ENCODE assay signal across 12 cellular contexts in the genomic region with DNA sequence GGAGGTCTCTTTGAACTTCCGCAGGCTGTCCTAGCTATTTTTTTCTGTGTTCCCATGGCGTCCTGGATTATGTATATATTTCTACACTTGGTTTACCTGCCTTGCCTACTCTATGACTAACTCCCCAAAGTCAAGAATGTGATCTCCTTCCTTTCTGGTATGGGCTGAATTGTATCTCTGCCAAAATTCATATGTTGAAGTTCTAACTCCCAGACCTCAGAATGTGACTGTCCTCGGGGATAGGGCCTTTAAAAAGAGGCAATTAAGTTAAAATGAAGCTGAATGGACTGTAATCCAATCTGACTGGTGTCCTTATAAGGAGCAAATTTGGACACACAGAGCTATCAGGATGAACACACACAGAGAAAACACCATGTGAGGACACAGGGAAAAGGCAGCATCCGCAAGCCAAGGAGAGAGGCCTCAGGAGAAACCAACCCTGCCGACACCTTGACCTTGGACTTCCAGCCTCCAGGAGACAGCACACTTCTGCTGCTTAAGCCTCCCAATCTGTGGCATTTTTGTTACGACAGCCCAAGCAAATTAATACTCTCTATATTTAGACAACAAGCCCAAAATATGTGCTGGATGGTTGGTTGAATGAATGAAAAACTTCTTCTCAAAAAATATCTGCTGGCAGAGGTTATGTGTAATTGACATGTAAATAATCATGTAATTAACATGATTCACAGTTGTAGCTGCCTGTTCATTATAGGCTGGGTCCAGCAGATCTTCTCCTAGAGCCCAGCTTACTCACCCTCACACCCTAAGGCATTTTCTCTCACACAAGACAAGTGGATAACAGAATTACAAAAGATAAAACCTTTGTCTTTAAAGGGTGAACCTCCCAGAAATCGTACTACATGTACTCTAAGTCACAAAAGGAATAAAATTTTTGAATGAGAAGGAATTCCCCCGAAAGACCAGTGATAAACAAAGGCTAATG.
DNase-seq lines count a peak whose midpoint lies in the region; ATAC-seq and TF ChIP-seq lines count a peak whose summit lies in the region.
"Had no signal": no experiment of that assay in that cellular context is flagged by ENCODE, and none has a peak within 500 bp of the region (broad histone marks: within the 10 kb centered on the region; RNA-seq: fewer than 3 reads in every experiment).

No MANE protein-coding gene starts in this region.

- H3K36me3 ChIP-seq in right atrium auricular region, result no peaks in the 10 kb centered on the region
- no peaks in the 10 kb centered on the region for H3K36me3 ChIP-seq in ectodermal cell (ENCODE audit: control insufficient read depth, insufficient read depth, low read length)
- H3K36me3 ChIP-seq in neural progenitor cell, result no peaks in the 10 kb centered on the region
- H3K36me3 ChIP-seq in vagina, result no peaks in the 10 kb centered on the region
- no peaks in the 10 kb centered on the region for H3K36me3 ChIP-seq in OCI-LY7 (ENCODE audit: insufficient read depth, low read length)

- CTCF ChIA-PET in OCI-LY7 (lab: Charles Lee; ENCODE audit: unreplicated experiment), result no interaction called here

- TF ChIP-seq CTCF in right atrium auricular region (IDR thresholded peaks at IDR 0.05) (no peak), neural progenitor cell (IDR thresholded peaks at IDR 0.05) (no peak), vagina (IDR thresholded peaks at IDR 0.05) (no peak), OCI-LY7 (conservative IDR thresholded peaks at IDR 0.05; ENCODE audit: low read length) (no peak)

- peaks cover 12% of the 10 kb centered on the region for H3K27me3 Mint-ChIP-seq in neural progenitor cell (ENCODE audit: insufficient read depth, low read depth)

- peaks cover 6% of the 10 kb centered on the region for H3K36me3 Mint-ChIP-seq in neural progenitor cell
- H3K36me3 Mint-ChIP-seq: natural killer cell had no signal

- H3K9me2 ChIP-seq in OCI-LY7 (ENCODE audit: insufficient read depth, low read length), result no peaks in the 10 kb centered on the region; the same call in 1 of the 2 replicates

- no peak overlapping the region for H3K9ac ChIP-seq in neural progenitor cell

- BruUV-seq in OCI-LY7 (replicated peaks; lab: Mats Ljungman, UMichigan), result no TSS peak

- no peaks in the 10 kb centered on the region for H3F3A ChIP-seq in neural progenitor cell (ENCODE audit: low read depth)

- H3K27me3 ChIP-seq in right atrium auricular region, result no peaks in the 10 kb centered on the region
- H3K27me3 ChIP-seq in ectodermal cell (ENCODE audit: control insufficient read depth, insufficient read depth, low read length, poor library complexity, severe bottlenecking), result peaks cover 6% of the 10 kb centered on the region
- no peaks in the 10 kb centered on the region for H3K27me3 ChIP-seq in neural progenitor cell
- no peaks in the 10 kb centered on the region for H3K27me3 ChIP-seq in vagina

- no peak for ATAC-seq in Right ventricle myocardium superior (ENCODE audit: poor library complexity)
- ATAC-seq: activated CD8-positive, alpha-beta memory T cell treated with anti-CD3 and anti-CD28 coated beads, Interleukin-2, amount 10 ng/mL, durations not matched to agents 7 days and 5 days; natural killer cell had no signal

- H3K27ac ChIP-seq in right atrium auricular region (peak overlapping the region; percentile 62 to 80), ectodermal cell (ENCODE audit: insufficient read depth, low read depth, low read length, poor library complexity, severe bottlenecking) (peak overlapping the region; percentile 83), neural progenitor cell (no peak overlapping the region), vagina (peak overlapping the region; percentile 55), OCI-LY7 (ENCODE audit: low read depth, low read length, poor library complexity, severe bottlenecking) (no peak overlapping the region)

- peaks cover 0 to 6% of the 10 kb centered on the region in 2 donors for H3K9me3 ChIP-seq in right atrium auricular region
- H3K9me3 ChIP-seq in ectodermal cell (ENCODE audit: control insufficient read depth, low read length), result no peaks in the 10 kb centered on the region
- H3K9me3 ChIP-seq in neural progenitor cell (ENCODE audit: low read depth), result no peaks in the 10 kb centered on the region
- H3K9me3 ChIP-seq in vagina, result no peaks in the 10 kb centered on the region
- no peaks in the 10 kb centered on the region for H3K9me3 ChIP-seq in OCI-LY7 (ENCODE audit: low read length)

- H3K27ac Mint-ChIP-seq in neural progenitor cell, result peak overlapping the region; percentile 99
- H3K27ac Mint-ChIP-seq: activated CD8-positive, alpha-beta memory T cell treated with anti-CD3 and anti-CD28 coated beads, Interleukin-2, amount 10 ng/mL, durations not matched to agents 7 days and 5 days; dendritic cell treated with granulocyte-macrophage colony-stimulating factor and Interleukin-4, amounts not matched to agents 40 ng/mL and 50 ng/mL, for 4 days had no signal

- 84 to 87% methylated on average over 7 to 8 of the region's 8 CpGs for WGBS in ectodermal cell, 2 experiments

- TF ChIP-seq POLR2A in vagina (IDR thresholded peaks at IDR 0.05), result no peak

- peaks cover 83% of the 10 kb centered on the region for H3K4me1 Mint-ChIP-seq in neural progenitor cell

- H2AFZ ChIP-seq in neural progenitor cell (replicated peaks) (no peak overlapping the region), OCI-LY7 (ENCODE audit: low read length) (no peak overlapping the region)

- no peaks in the 10 kb centered on the region for H3K79me2 ChIP-seq in neural progenitor cell (ENCODE audit: low read depth)
- H3K79me2 ChIP-seq in OCI-LY7 (ENCODE audit: insufficient read depth, low read depth, low read length), result no peaks in the 10 kb centered on the region

- intact Hi-C loops in Right ventricle myocardium superior (cut with DNase I), result no loop called here
- intact Hi-C loops in vagina (cut with DNase I), result no loop called here
- intact Hi-C loops in OCI-LY7 (cut with micrococcal nuclease; ENCODE audit: unreplicated experiment), result no loop called here

- POLR2A ChIA-PET in OCI-LY7 (lab: Charles Lee), result interaction anchor here (0.9 kb wide), 2 partner anchors 19 to 120 kb away, joined by 3 to 4 read pairs; no protein-coding TSS in a partner anchor

- H3K4me3 Mint-ChIP-seq in neural progenitor cell, result no peak overlapping the region
- H3K4me3 Mint-ChIP-seq: activated CD8-positive, alpha-beta memory T cell treated with anti-CD3 and anti-CD28 coated beads, Interleukin-2, amount 10 ng/mL, durations not matched to agents 7 days and 5 days; dendritic cell treated with granulocyte-macrophage colony-stimulating factor and Interleukin-4, amounts not matched to agents 40 ng/mL and 50 ng/mL, for 4 days; natural killer cell had no signal

- peaks cover 0 to 40% of the 10 kb centered on the region in 2 donors for H3K4me1 ChIP-seq in right atrium auricular region
- no peaks in the 10 kb centered on the region for H3K4me1 ChIP-seq in ectodermal cell (ENCODE audit: control insufficient read depth, insufficient read depth, low read length)
- H3K4me1 ChIP-seq in neural progenitor cell, result no peaks in the 10 kb centered on the region
- H3K4me1 ChIP-seq in vagina, result peaks cover 32% of the 10 kb centered on the region
- no peaks in the 10 kb centered on the region for H3K4me1 ChIP-seq in OCI-LY7 (ENCODE audit: insufficient read depth, low read length, poor library complexity, severe bottlenecking)

- H3K9me3 Mint-ChIP-seq in neural progenitor cell, result peaks cover 19% of the 10 kb centered on the region
- H3K9me3 Mint-ChIP-seq: dendritic cell treated with granulocyte-macrophage colony-stimulating factor and Interleukin-4, amounts not matched to agents 40 ng/mL and 50 ng/mL, for 4 days; natural killer cell had no signal

- DNase-seq in right atrium auricular region (ENCODE audit: low spot score), result no peak
- DNase-seq in Right ventricle myocardium superior, result no peak
- no peak for DNase-seq in neural progenitor cell (ENCODE audit: low spot score)
- DNase-seq in vagina (ENCODE audit: extremely low spot score in 2 of 2), result no peak
- DNase-seq in SIG-M5 treated with dmso at 0.1 percent for 504 hours (lab: John Stamatoyannopoulos, UW; ENCODE audit: unreplicated experiment), result no peak
- DNase-seq in SIG-M5 (lab: John Stamatoyannopoulos, UW), result no peak
- DNase-seq in OCI-LY7 (ENCODE audit: low spot score), result no peak
- DNase-seq: activated CD8-positive, alpha-beta memory T cell treated with anti-CD3 and anti-CD28 coated beads, Interleukin-2, amount 10 ng/mL, durations not matched to agents 7 days and 5 days; activated naive CD4-positive, alpha-beta T cell treated with anti-CD3 and anti-CD28 coated beads, Interleukin-2, amount 50 U/mL, for 16 hours; natural killer cell had no signal

- no peak overlapping the region for H3K4me2 ChIP-seq in neural progenitor cell
- no peak overlapping the region for H3K4me2 ChIP-seq in OCI-LY7 (ENCODE audit: low read length)

- H4K20me1 ChIP-seq in neural progenitor cell (ENCODE audit: low read depth) (no peaks in the 10 kb centered on the region), OCI-LY7 (ENCODE audit: insufficient read depth, low read length) (no peaks in the 10 kb centered on the region)

- no peak overlapping the region for H3K4me3 ChIP-seq in right atrium auricular region
- H3K4me3 ChIP-seq in ectodermal cell (ENCODE audit: insufficient read depth, low read depth, low read length), result no peak overlapping the region
- H3K4me3 ChIP-seq in neural progenitor cell, result no peak overlapping the region
- H3K4me3 ChIP-seq in vagina, result no peak overlapping the region
- no peak overlapping the region for H3K4me3 ChIP-seq in OCI-LY7 (ENCODE audit: low read depth, low read length, poor library complexity, severe bottlenecking)

Comparison
In these comparisons a context has a peak if more than half of its experiments do, and no peak if none do; other contexts are left out.
1. H3K27ac ChIP-seq: peak in right atrium auricular region (2 of 2), ectodermal cell (single experiment) and vagina (single experiment); none in neural progenitor cell (single experiment) and OCI-LY7 (single experiment).